ENCODE assay signal across 1 cellular context in the genomic region with DNA sequence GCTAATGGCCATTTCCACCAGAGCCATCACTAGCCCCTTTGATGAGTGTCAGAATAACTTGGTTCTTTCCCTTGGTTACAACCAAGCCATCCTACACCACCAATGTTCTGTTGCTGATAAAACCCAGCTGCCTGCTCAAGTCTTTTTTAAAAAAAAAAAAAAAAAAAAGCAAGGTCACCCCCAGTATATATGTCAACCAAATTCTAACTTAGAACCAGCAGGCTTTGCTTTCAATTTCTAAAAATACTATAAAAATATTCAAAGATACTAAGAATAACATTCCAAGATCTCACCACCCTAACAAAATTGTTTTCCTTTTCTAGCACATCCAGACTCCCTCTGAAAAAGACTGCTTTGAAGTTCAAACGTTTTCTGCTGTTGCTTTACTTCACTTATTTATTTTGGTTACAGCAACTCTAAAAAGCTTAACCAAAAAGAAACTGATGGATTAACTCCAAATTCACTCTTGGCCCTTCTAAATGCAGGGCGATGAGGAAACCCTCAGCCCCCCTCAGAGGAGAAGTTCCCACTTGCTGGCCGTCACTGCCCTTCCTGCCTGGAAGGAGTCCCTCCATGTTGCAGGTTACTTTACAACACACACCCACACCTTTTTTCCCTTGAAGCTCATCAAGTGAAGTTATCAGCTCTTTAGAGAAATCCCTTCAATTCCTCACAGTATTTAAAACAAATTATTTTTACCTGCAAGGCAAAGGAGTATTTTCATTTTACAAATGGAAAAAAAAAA.
TF ChIP-seq lines count a peak whose summit lies in the region.

No MANE protein-coding gene starts in this region.

TF ChIP-seq in IMR-90, 13 proteins besides CTCF, POLR2A, EP300 and RAD21:
- no peak for TF ChIP-seq SMC3 (IDR thresholded peaks at IDR 0.05; ENCODE audit: low read depth, low read length)
- TF ChIP-seq RCOR1 (IDR thresholded peaks at IDR 0.05; ENCODE audit: insufficient replicate concordance, low read length) = no peak
- no peak for TF ChIP-seq RFX5 (IDR thresholded peaks at IDR 0.05; ENCODE audit: low read depth, low read length)
- TF ChIP-seq FOS (IDR thresholded peaks at IDR 0.05; ENCODE audit: low read depth, low read length) = no peak
- no peak for TF ChIP-seq NFE2L2 (IDR thresholded peaks at IDR 0.05; ENCODE audit: low read depth, low read length)
- no peak for TF ChIP-seq CHD1 (IDR thresholded peaks at IDR 0.05; ENCODE audit: low read depth, low read length)
- no peak for TF ChIP-seq ELK1 (IDR thresholded peaks at IDR 0.05; ENCODE audit: borderline replicate concordance, low read depth, low read length)
- TF ChIP-seq MXI1 (IDR thresholded peaks at IDR 0.05; ENCODE audit: borderline replicate concordance, low read depth, low read length) = no peak
- TF ChIP-seq MAFK (IDR thresholded peaks at IDR 0.05; ENCODE audit: low read depth, low read length) = no peak
